ENCODE assay signal across 10 cellular contexts in genomic region chr6:39887692-39888450, GRCh38. TPM values are rescaled to one million over a fixed set of nuclear protein-coding genes. Genes with fewer than 3 reads are reported as not detected.
A peak's percentile ranks its signal among the peaks of the same experiment; 100 is the strongest.
DNase-seq lines count a peak whose midpoint lies in the region; ATAC-seq and TF ChIP-seq lines count a peak whose summit lies in the region.
"Had no signal": no experiment of that assay in that cellular context is flagged by ENCODE, and none has a peak within 500 bp of the region (broad histone marks: within the 10 kb centered on the region; RNA-seq: fewer than 3 reads in every experiment).

No MANE protein-coding gene starts in this region.

- H3K9me3 ChIP-seq in left lung: no peaks in the 10 kb centered on the region
- H3K9me3 ChIP-seq in spleen: no peaks in the 10 kb centered on the region
- H3K9me3 ChIP-seq in suprapubic skin: no peaks in the 10 kb centered on the region

- no peak for TF ChIP-seq EP300 in suprapubic skin (IDR thresholded peaks at IDR 0.05)

- intact Hi-C loops in left lung (cut with DNase I) (loop anchor here in 1 of 2 donors (10.0 kb wide), 1 partner anchor 523 kb away; no protein-coding TSS in a partner anchor), spleen (cut with DNase I; ENCODE audit: low total_unique reads) (no loop called here)

- no peaks in the 10 kb centered on the region for H3K36me3 ChIP-seq in left lung
- peaks cover 0 to 100% (median 0%) of the 10 kb centered on the region in 6 donors for H3K36me3 ChIP-seq in spleen
- peaks cover 3% of the 10 kb centered on the region for H3K36me3 ChIP-seq in suprapubic skin

- no peaks in the 10 kb centered on the region for H3K9me3 Mint-ChIP-seq in HFFc6
- no peaks in the 10 kb centered on the region for H3K9me3 Mint-ChIP-seq in activated naive CD8-positive, alpha-beta T cell treated with anti-CD3 and anti-CD28 coated beads, Interleukin-2, amount 50 U/mL, for 24 hours

- TF ChIP-seq CTCF in HFFc6 (IDR thresholded peaks at IDR 0.05): no peak
- no peak for TF ChIP-seq CTCF in left lung (IDR thresholded peaks at IDR 0.05)
- no peak for TF ChIP-seq CTCF in spleen (IDR thresholded peaks at IDR 0.05 in 8 of 11, conservative IDR thresholded peaks at IDR 0.05 in 3 of 11)
- no peak for TF ChIP-seq CTCF in suprapubic skin (IDR thresholded peaks at IDR 0.05)

- H3K4me3 Mint-ChIP-seq in HFFc6: peak overlapping the region; percentile 67
- H3K4me3 Mint-ChIP-seq in activated naive CD8-positive, alpha-beta T cell treated with anti-CD3 and anti-CD28 coated beads, Interleukin-2, amount 50 U/mL, for 24 hours: no peak overlapping the region

- H3K27ac ChIP-seq in left lung (peak overlapping the region; percentile 45 to 60), spleen (peak overlapping the region in 7 of 8 donors; percentile 44 to 72 (median 61)), suprapubic skin (no peak overlapping the region)
- H3K27ac ChIP-seq: parathyroid adenoma had no signal

- H3K4me1 ChIP-seq in left lung (peaks cover 7 to 12% of the 10 kb centered on the region in 2 donors), spleen (peaks cover 0 to 23% (median 3%) of the 10 kb centered on the region in 6 donors), suprapubic skin (peaks cover 5% of the 10 kb centered on the region)
- H3K4me1 ChIP-seq: parathyroid adenoma had no signal

- H3K4me3 ChIP-seq in left lung (no peak overlapping the region), spleen (no peak overlapping the region), suprapubic skin (no peak overlapping the region)

- peaks cover 5% of the 10 kb centered on the region; the same call in 1 of the 2 replicates for H3K27me3 Mint-ChIP-seq in HFFc6 (ENCODE audit: insufficient read depth)
- peaks cover 2% of the 10 kb centered on the region for H3K27me3 Mint-ChIP-seq in activated naive CD8-positive, alpha-beta T cell treated with anti-CD3 and anti-CD28 coated beads, Interleukin-2, amount 50 U/mL, for 24 hours

- H3K27ac Mint-ChIP-seq in HFFc6: peak overlapping the region; percentile 90
- H3K27ac Mint-ChIP-seq in activated naive CD8-positive, alpha-beta T cell treated with anti-CD3 and anti-CD28 coated beads, Interleukin-2, amount 50 U/mL, for 24 hours: no peak overlapping the region

- peaks cover 14% of the 10 kb centered on the region for H3K4me1 Mint-ChIP-seq in HFFc6 (ENCODE audit: low read depth)
- no peaks in the 10 kb centered on the region for H3K4me1 Mint-ChIP-seq in activated naive CD8-positive, alpha-beta T cell treated with anti-CD3 and anti-CD28 coated beads, Interleukin-2, amount 50 U/mL, for 24 hours

- ATAC-seq in left lung: peak; percentile 84
- no peak for ATAC-seq in HG02981 (IDR thresholded peaks at IDR 0.05; ENCODE audit: unreplicated experiment)
- ATAC-seq in activated naive CD8-positive, alpha-beta T cell treated with anti-CD3 and anti-CD28 coated beads, Interleukin-2, amount 50 U/mL, for 24 hours: no peak

- H3K36me3 Mint-ChIP-seq in HFFc6 (ENCODE audit: low read depth): no peaks in the 10 kb centered on the region
- no peaks in the 10 kb centered on the region for H3K36me3 Mint-ChIP-seq in activated naive CD8-positive, alpha-beta T cell treated with anti-CD3 and anti-CD28 coated beads, Interleukin-2, amount 50 U/mL, for 24 hours (ENCODE audit: low read depth)

- WGBS in spleen, 5 donors: 21 to 35% (median 26%) methylated on average over 11 to 14 of the region's 14 CpGs
- WGBS in suprapubic skin: 59% methylated on average over 6 of the region's 14 CpGs

- H3K27me3 ChIP-seq in left lung: no peaks in the 10 kb centered on the region
- peaks cover 0 to 20% (median 0%) of the 10 kb centered on the region in 7 donors for H3K27me3 ChIP-seq in spleen (replicated peaks in 1 of 7)
- H3K27me3 ChIP-seq in suprapubic skin: no peaks in the 10 kb centered on the region

- TF ChIP-seq POLR2A in spleen (IDR thresholded peaks at IDR 0.05) (no peak), suprapubic skin (IDR thresholded peaks at IDR 0.05) (no peak)

- DNase-seq in HFFc6: peak; percentile 91
- peak; percentile 79 to 95 for DNase-seq in dermis microvascular lymphatic vessel endothelial cell (ENCODE audit: low read depth in 2 of 2)
- DNase-seq in left lung: peak; percentile 64 to 83
- no peak for DNase-seq in spleen
- DNase-seq in suprapubic skin (ENCODE audit: low spot score in 2 of 2): no peak
- DNase-seq in activated CD4-positive, alpha-beta T cell treated with anti-CD3 and anti-CD28 coated beads for 48 hours: no peak
- DNase-seq in activated naive CD8-positive, alpha-beta T cell treated with anti-CD3 and anti-CD28 coated beads, Interleukin-2, amount 50 U/mL, for 24 hours: no peak
- DNase-seq: NCI-H187 had no signal

RNA-seq across cellular contexts. Expression of gene MOCS1, which starts 46.4 kb away (rescaled TPM):
- total RNA-seq in HFFc6 (2021; fragmentation: NEBNext Ultra II Directional; extraction: Animal tissue kit (Norgen Biotek cat#: 25700)): 10 to 100 TPM in 2 of 6 experiments, 1 to 10 TPM in 4; 7.9 to 11.1 (median 9.2) TPM
- total RNA-seq in dermis microvascular lymphatic vessel endothelial cell (8.3 and 10.4 TPM in 2 replicates), left lung (10 to 100 TPM; 18.0 to 22.1 TPM), spleen (10 to 100 TPM in 1 of 7 donors, 1 to 10 TPM in 6; 5.0 to 10.2 (median 8.3) TPM), suprapubic skin (10 to 100 TPM in 2 of 4 donors, 1 to 10 TPM in 2; 4.2 to 13.8 (median 10.2) TPM)
- polyA plus RNA-seq in spleen: 1 to 10 TPM; 1.2 to 1.9 (median 1.9) TPM

Comparison
In these comparisons a context has a peak if more than half of its experiments do, and no peak if none do; other contexts are left out.
1. DNase-seq: peak in HFFc6 (single experiment), dermis microvascular lymphatic vessel endothelial cell (2 of 2) and left lung (2 of 2); none in spleen (single experiment), suprapubic skin (0 of 2), activated CD4-positive, alpha-beta T cell treated with anti-CD3 and anti-CD28 coated beads for 48 hours (single experiment) and activated naive CD8-positive, alpha-beta T cell treated with anti-CD3 and anti-CD28 coated beads, Interleukin-2, amount 50 U/mL, for 24 hours (single experiment).